Comparison of ENCODE assay signal across 25 cellular contexts in the genomic region with DNA sequence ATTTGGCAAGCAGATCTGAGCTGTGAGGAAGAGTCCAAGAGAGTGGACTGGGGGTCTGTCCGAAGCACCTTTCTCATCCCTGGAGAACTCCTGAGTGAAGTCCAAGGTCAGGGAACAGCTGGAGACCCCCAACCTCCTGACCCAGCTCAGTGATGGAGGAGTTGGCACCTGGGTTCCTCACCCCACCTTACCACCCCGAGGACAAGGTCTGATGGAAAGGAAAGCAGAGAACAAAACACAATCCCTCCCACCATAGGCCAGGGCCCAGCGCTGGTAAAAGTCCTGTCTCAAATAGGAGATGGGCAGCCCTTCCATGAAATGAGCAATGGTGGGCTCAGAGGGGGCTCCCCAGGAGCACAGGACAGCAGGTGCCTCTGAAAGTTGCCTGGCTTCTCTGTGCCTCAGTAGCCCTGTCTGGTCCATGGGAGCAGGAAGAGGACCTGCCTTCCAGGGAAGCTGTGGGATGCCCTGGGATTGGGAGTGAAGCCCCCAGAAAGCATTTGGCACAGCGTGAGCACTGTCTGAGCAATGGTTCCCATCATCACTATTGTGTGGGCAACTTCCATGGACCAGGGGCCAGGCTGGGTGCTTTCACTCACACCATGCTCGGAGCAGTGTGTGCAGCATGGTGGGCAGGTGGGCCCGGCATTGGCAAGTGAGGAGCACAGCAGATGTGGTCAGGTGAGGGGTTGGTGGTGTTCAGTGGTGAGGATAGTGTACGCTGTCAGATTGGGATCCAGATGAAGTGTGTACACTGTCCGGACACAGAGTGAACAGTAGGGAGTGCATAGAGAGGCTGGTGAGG. TPM values are rescaled to one million over a fixed set of nuclear protein-coding genes. Genes with fewer than 3 reads are reported as not detected.
DNase-seq lines count a peak whose midpoint lies in the region; ATAC-seq and TF ChIP-seq lines count a peak whose summit lies in the region.
"Had no signal": no experiment of that assay in that cellular context is flagged by ENCODE, and none has a peak within 500 bp of the region (broad histone marks: within the 10 kb centered on the region; RNA-seq: fewer than 3 reads in every experiment).

No MANE protein-coding gene starts in this region.

- 92% methylated on average over 8 of the region's 8 CpGs for WGBS in sigmoid colon, 2 donors

- no peak for TF ChIP-seq EP300 in sigmoid colon (IDR thresholded peaks at IDR 0.05)

- H3K4me3 Mint-ChIP-seq in CD14-positive monocyte: no peak overlapping the region
- H3K4me3 Mint-ChIP-seq in WTC11: no peak overlapping the region
- H3K4me3 Mint-ChIP-seq: brain; CD4-positive, alpha-beta T cell; effector memory CD8-positive, alpha-beta T cell; IgD-negative memory B cell; stimulated activated memory B cell treated with anti-CD40 and anti-IgM and Interleukin-4, amounts not matched to agents 10 μg/mL and 1 μg/mL and 100 μg/mL, for 72 hours had no signal

- H3K27me3 Mint-ChIP-seq in CD14-positive monocyte (ENCODE audit: low read depth in 3 of 3): peaks cover 1 to 11% (median 6%) of the 10 kb centered on the region in 3 donors
- peaks cover 6% of the 10 kb centered on the region for H3K27me3 Mint-ChIP-seq in WTC11 (ENCODE audit: low read depth)

- CTCF ChIA-PET in WTC11 (lab: Charles Lee): interaction anchor here (1.5 kb wide), 1 partner anchor 17 kb away, joined by 5 read pairs; no protein-coding TSS in a partner anchor

- no peak overlapping the region for H3K4me3 ChIP-seq in sigmoid colon
- no peak overlapping the region for H3K4me3 ChIP-seq in gastrocnemius medialis
- H3K4me3 ChIP-seq: colonic mucosa, lung, smooth muscle cell had no signal

- TF ChIP-seq CTCF in CD14-positive monocyte (IDR thresholded peaks at IDR 0.05): no peak
- TF ChIP-seq CTCF in WTC11 (IDR thresholded peaks at IDR 0.05): no peak
- TF ChIP-seq CTCF in foreskin keratinocyte (conservative IDR thresholded peaks at IDR 0.05): no peak
- TF ChIP-seq CTCF in sigmoid colon (IDR thresholded peaks at IDR 0.05): no peak
- no peak for TF ChIP-seq CTCF in gastrocnemius medialis (IDR thresholded peaks at IDR 0.05 in 4 of 5, conservative IDR thresholded peaks at IDR 0.05 in 1 of 5)

- H3K27ac ChIP-seq in foreskin keratinocyte (peak overlapping the region; percentile 90), sigmoid colon (peak overlapping the region in 1 of 4 donors; percentile 89), gastrocnemius medialis (no peak overlapping the region)
- H3K27ac ChIP-seq: colonic mucosa, neutrophil, WERI-Rb-1 had no signal

- H3K4me1 Mint-ChIP-seq in CD14-positive monocyte: no peaks in the 10 kb centered on the region
- peaks cover 5% of the 10 kb centered on the region; the same call in 1 of the 2 replicates for H3K4me1 Mint-ChIP-seq in WTC11
- H3K4me1 Mint-ChIP-seq: brain; stimulated activated memory B cell treated with anti-CD40 and anti-IgM and Interleukin-4, amounts not matched to agents 10 μg/mL and 1 μg/mL and 100 μg/mL, for 72 hours had no signal

- no peak overlapping the region for H3K27ac Mint-ChIP-seq in CD14-positive monocyte
- H3K27ac Mint-ChIP-seq in WTC11: no peak overlapping the region
- H3K27ac Mint-ChIP-seq: brain; CD4-positive, alpha-beta T cell; effector memory CD8-positive, alpha-beta T cell; IgD-negative memory B cell; stimulated activated memory B cell treated with anti-CD40 and anti-IgM and Interleukin-4, amounts not matched to agents 10 μg/mL and 1 μg/mL and 100 μg/mL, for 72 hours had no signal

- no peaks in the 10 kb centered on the region for H3K27me3 ChIP-seq in foreskin keratinocyte
- no peaks in the 10 kb centered on the region for H3K27me3 ChIP-seq in sigmoid colon
- no peaks in the 10 kb centered on the region for H3K27me3 ChIP-seq in gastrocnemius medialis
- H3K27me3 ChIP-seq: colonic mucosa, neutrophil had no signal

- peaks cover 43% of the 10 kb centered on the region for H3K4me1 ChIP-seq in foreskin keratinocyte
- peaks cover 0 to 23% (median 21%) of the 10 kb centered on the region in 4 donors for H3K4me1 ChIP-seq in sigmoid colon
- H3K4me1 ChIP-seq in gastrocnemius medialis: no peaks in the 10 kb centered on the region
- H3K4me1 ChIP-seq: colonic mucosa had no signal

- no peak for ATAC-seq in WTC11
- ATAC-seq in foreskin keratinocyte: no peak
- ATAC-seq in gastrocnemius medialis: no peak
- no peak for ATAC-seq in HG02884 (IDR thresholded peaks at IDR 0.05; ENCODE audit: unreplicated experiment)
- ATAC-seq: effector memory CD8-positive, alpha-beta T cell; Right ventricle myocardium inferior; stimulated activated memory B cell treated with anti-CD40 and anti-IgM and Interleukin-4, amounts not matched to agents 10 μg/mL and 1 μg/mL and 100 μg/mL, for 72 hours had no signal

- intact Hi-C loops in CD14-positive monocyte (cut with micrococcal nuclease) (no loop called here), sigmoid colon (cut with DNase I) (no loop called here), gastrocnemius medialis (cut with DNase I; ENCODE audit: low total_unique reads) (no loop called here)

- H3K9me3 Mint-ChIP-seq in CD14-positive monocyte (no peaks in the 10 kb centered on the region), WTC11 (no peaks in the 10 kb centered on the region)
- H3K9me3 Mint-ChIP-seq: CD4-positive, alpha-beta T cell; effector memory CD8-positive, alpha-beta T cell; IgD-negative memory B cell; stimulated activated memory B cell treated with anti-CD40 and anti-IgM and Interleukin-4, amounts not matched to agents 10 μg/mL and 1 μg/mL and 100 μg/mL, for 72 hours had no signal

- H3K36me3 Mint-ChIP-seq in CD14-positive monocyte (no peaks in the 10 kb centered on the region), WTC11 (no peaks in the 10 kb centered on the region)
- H3K36me3 Mint-ChIP-seq: brain; IgD-negative memory B cell; stimulated activated memory B cell treated with anti-CD40 and anti-IgM and Interleukin-4, amounts not matched to agents 10 μg/mL and 1 μg/mL and 100 μg/mL, for 72 hours had no signal

- DNase-seq in CD14-positive monocyte (ENCODE audit: low spot score) (peak; percentile 19), WTC11 (ENCODE audit: low spot score) (peak; percentile 1), foreskin keratinocyte (no peak), sigmoid colon (peak; percentile 56), gastrocnemius medialis (no peak), HT-29 (ENCODE audit: low spot score) (no peak)
- DNase-seq in activated CD4-positive, alpha-beta T cell treated with anti-CD3 and anti-CD28 coated beads for 4 hours: no peak
- DNase-seq: activated CD4-positive, alpha-beta T cell treated with anti-CD3 and anti-CD28 coated beads, Interleukin-2, amount 50 U/mL, for 4 hours; colonic mucosa; effector memory CD8-positive, alpha-beta T cell; EL; NCI-H1105; NCI-H446; WERI-Rb-1 had no signal

- in situ Hi-C loops in gastrocnemius medialis (cut with MboI; ENCODE audit: low sequenced_read_pairs in 4 of 4): no loop called here

- POLR2A ChIA-PET in WTC11 (lab: Charles Lee): no interaction called here

- TF ChIP-seq POLR2A in sigmoid colon (IDR thresholded peaks at IDR 0.05) (no peak), gastrocnemius medialis (IDR thresholded peaks at IDR 0.05) (no peak)

- H3K36me3 ChIP-seq in sigmoid colon (no peaks in the 10 kb centered on the region), gastrocnemius medialis (no peaks in the 10 kb centered on the region)
- H3K36me3 ChIP-seq: colonic mucosa, neutrophil, WERI-Rb-1 had no signal

- no peaks in the 10 kb centered on the region for H3K9me3 ChIP-seq in sigmoid colon
- H3K9me3 ChIP-seq in gastrocnemius medialis: no peaks in the 10 kb centered on the region
- H3K9me3 ChIP-seq: colonic mucosa, neutrophil had no signal

TF ChIP-seq in WTC11, 78 proteins besides CTCF, POLR2A, EP300 and RAD21:
- TF ChIP-seq ZNF396 (CRISPR knock-in tag; IDR thresholded peaks at IDR 0.05; ENCODE audit: borderline replicate concordance) (no peak), CBFB (CRISPR knock-in tag; IDR thresholded peaks at IDR 0.05; ENCODE audit: low read depth) (no peak)

RNA-seq across cellular contexts. Expression of a gene that starts 7.5 kb away (rescaled TPM):
- not detected for polyA plus RNA-seq in CD14-positive monocyte
- total RNA-seq in WTC11 (2021): 0.11 to 0.39 TPM (median 0.27 TPM) in 3 replicates
- 177 and 190 TPM in 2 replicates for total RNA-seq in foreskin keratinocyte
- 211 and 233 TPM in 2 replicates for polyA plus RNA-seq in foreskin keratinocyte
- total RNA-seq in sigmoid colon: 1 to 10 TPM in 3 of 4 donors, under 1 TPM in 1; 0.33 to 6.9 (median 1.1) TPM
- 1 to 10 TPM; 6.0 to 8.5 (median 7.2) TPM for polyA plus RNA-seq in sigmoid colon
- total RNA-seq in gastrocnemius medialis: 1 to 10 TPM in 1 of 4 donors, under 1 TPM in 2, not detected in 1; 0.65 to 2.9 (median 0.95) TPM
- total RNA-seq in HT-29 (2014; rRNA removed; shearing (Covaris generic)): 172 and 226 TPM in 2 replicates
- total RNA-seq: CD4-positive, alpha-beta T cell; OCI-LY7; pulmonary artery endothelial cell; Right ventricle myocardium inferior had no signal
- polyA plus RNA-seq: IgD-negative memory B cell had no signal

Comparison
In these comparisons a context has a peak if more than half of its experiments do, and no peak if none do; other contexts are left out.
1. DNase-seq: peak in CD14-positive monocyte (single experiment), WTC11 (single experiment) and sigmoid colon (single experiment); none in foreskin keratinocyte (0 of 2), gastrocnemius medialis (0 of 2), activated CD4-positive, alpha-beta T cell treated with anti-CD3 and anti-CD28 coated beads for 4 hours (0 of 2) and HT-29 (single experiment).
2. RNA of a gene that starts 7.5 kb away (total RNA-seq): 172 to 226 TPM in HT-29 and 177 to 190 TPM in foreskin keratinocyte; 0.33 to 6.9 TPM in sigmoid colon, 0.65 to 2.9 TPM in gastrocnemius medialis and 0.11 to 0.39 TPM in WTC11; every median in the first group is over 10 times any median in the second.